ENCODE assay signal across 8 cellular contexts in the genomic region with DNA sequence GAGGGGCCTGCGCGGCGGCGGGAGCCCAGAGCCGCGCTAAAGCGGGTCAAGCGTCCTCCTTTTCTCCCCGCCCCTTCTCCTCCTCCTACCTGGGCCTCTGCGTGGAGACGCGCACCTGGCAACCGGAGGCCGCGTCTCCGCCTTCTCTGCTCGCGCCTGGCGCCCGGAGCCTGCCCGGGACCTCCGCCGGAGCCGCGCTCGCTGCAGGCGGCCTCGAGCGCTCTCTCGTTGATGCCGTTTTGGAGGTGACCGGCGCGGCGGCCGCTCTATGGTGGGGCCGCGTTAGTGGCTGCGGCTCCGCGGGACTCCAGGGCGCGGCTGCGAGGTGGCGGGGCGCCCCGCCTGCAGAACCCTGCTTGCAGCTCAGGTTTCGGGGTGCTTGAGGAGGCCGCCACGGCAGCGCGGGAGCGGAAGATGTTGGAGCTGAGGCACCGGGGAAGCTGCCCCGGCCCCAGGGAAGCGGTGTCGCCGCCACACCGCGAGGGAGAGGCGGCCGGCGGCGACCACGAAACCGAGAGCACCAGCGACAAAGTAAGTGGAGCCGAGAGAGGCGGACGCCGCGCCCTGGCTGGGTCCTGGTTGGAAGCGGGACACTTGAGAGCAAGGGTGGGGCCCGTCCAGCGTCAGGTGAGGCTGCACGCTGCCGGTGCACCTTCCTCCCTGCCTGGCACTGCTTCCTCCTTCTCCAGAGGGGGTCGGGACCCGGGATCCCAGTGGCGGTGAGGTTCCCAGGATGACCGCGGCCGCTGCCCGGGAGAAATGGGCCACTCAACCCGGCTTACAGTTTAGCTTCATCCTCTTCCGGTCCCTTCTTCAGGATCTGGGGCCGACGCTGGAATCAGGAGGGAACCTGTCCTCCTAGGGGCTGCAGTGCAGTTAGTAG. TPM values are rescaled to one million over a fixed set of nuclear protein-coding genes. Genes with fewer than 3 reads are reported as not detected.
A peak's percentile ranks its signal among the peaks of the same experiment; 100 is the strongest.
DNase-seq lines count a peak whose midpoint lies in the region; ATAC-seq lines count a peak whose summit lies in the region.

A gene (plus strand): TSS at position 140 of the 883 bp plus-strand sequence. CDS start 275 bp downstream, at position 415.

- peak within 1 kb of the TSS in 1 of 2 donors; percentile 67 for H3K27ac Mint-ChIP-seq in T-cell

- peak within 1 kb of the TSS; percentile 62 to 75 (median 67) for H3K4me3 ChIP-seq in subcutaneous abdominal adipose tissue (ENCODE audit: low read depth in 1 of 5, low read length in 5 of 5)

- peaks cover 0 to under 1% (median 0%) of the 10 kb centered on the region in 3 donors for H3K9me3 Mint-ChIP-seq in T-cell

- H3K27me3 ChIP-seq in subcutaneous abdominal adipose tissue (ENCODE audit: control insufficient read depth in 5 of 5, insufficient read depth in 4 of 5, low read length in 5 of 5), result peaks cover 0 to 11% (median 8%) of the 10 kb centered on the region in 5 donors

- H3K4me3 Mint-ChIP-seq in T-cell, result peak within 1 kb of the TSS; percentile 79 to 85 (median 85)

- DNase-seq in DMS53 treated with DMSO at 0.1 percent for 48 hours (lab: John Stamatoyannopoulos, UW; ENCODE audit: unreplicated experiment) (peak; percentile 71), T-cell (peak in 6 of 34 experiments; percentile 4 to 53 (median 24)), dermis blood vessel endothelial cell (peak; percentile 15), lung microvascular endothelial cell (ENCODE audit: low read depth in 2 of 2) (peak; percentile 1 to 8)
- DNase-seq in effector CD8-positive, alpha-beta T cell (lab: John Stamatoyannopoulos, UW), result no peak

- H3K27me3 Mint-ChIP-seq in T-cell, result peaks cover 29 to 49% of the 10 kb centered on the region in 2 donors

- H3K36me3 ChIP-seq in subcutaneous abdominal adipose tissue (ENCODE audit: control insufficient read depth in 5 of 5, insufficient read depth in 5 of 5, low read length in 5 of 5), result no peaks in the 10 kb centered on the region

- H3K4me1 Mint-ChIP-seq in T-cell, result peaks cover 15 to 22% (median 19%) of the 10 kb centered on the region in 3 donors

- ATAC-seq in GM19438 (IDR thresholded peaks at IDR 0.05; ENCODE audit: low read depth, unreplicated experiment), result peak; percentile 64
- ATAC-seq in HG03457 (IDR thresholded peaks at IDR 0.05; ENCODE audit: unreplicated experiment), result peak; percentile 30
- ATAC-seq in T-cell (replicated peaks in 1 of 4), result peak; percentile 72 to 81 (median 77)

- H3K36me3 Mint-ChIP-seq in T-cell, result no peaks in the 10 kb centered on the region

- no peak within 1 kb of the TSS for H3K27ac ChIP-seq in subcutaneous abdominal adipose tissue (ENCODE audit: low read depth, low read length)

- H3K4me1 ChIP-seq in subcutaneous abdominal adipose tissue (ENCODE audit: control insufficient read depth in 5 of 5, insufficient read depth in 5 of 5, low read length in 5 of 5), result peaks cover 0 to 20% (median 17%) of the 10 kb centered on the region in 5 donors

- H3K9me3 ChIP-seq in subcutaneous abdominal adipose tissue (ENCODE audit: control insufficient read depth in 5 of 5, low read length in 5 of 5), result no peaks in the 10 kb centered on the region

- POLR2A ChIA-PET in T-cell (lab: Charles Lee), result interaction anchor here in 1 of 2 donors (0.6 kb wide), 1 partner anchor 1428 kb away, joined by 4 read pairs; no protein-coding TSS in a partner anchor

- CTCF ChIA-PET in T-cell (lab: Charles Lee), result interaction anchor here (0.6 to 1.2 kb wide), 2 partner anchors 17 to 81 kb away, joined by 3 to 4 read pairs; no protein-coding TSS in a partner anchor

- H3K9ac ChIP-seq in subcutaneous abdominal adipose tissue (ENCODE audit: low read length in 5 of 5), result peak within 1 kb of the TSS in 3 of 5 donors; percentile 46 to 73 (median 68)

RNA-seq across cellular contexts. Expression of the gene that starts here (rescaled TPM):
- total RNA-seq in T-cell (under 1 TPM; 0.47 to 0.92 (median 0.68) TPM), dermis blood vessel endothelial cell (0.05 TPM in 1 of 2 replicates, not detected in the other), lung microvascular endothelial cell (under 0.01 TPM in 1 of 2 replicates, not detected in the other)

Comparison
In these comparisons a context has a peak if more than half of its experiments do, and no peak if none do; other contexts are left out.
1. Peak in ATAC-seq in T-cell; RNA of the gene not detected or under 1 TPM.
2. Peak in DNase-seq in dermis blood vessel endothelial cell; RNA of the gene not detected or under 1 TPM.
3. Peak in DNase-seq in lung microvascular endothelial cell; RNA of the gene not detected or under 1 TPM.